ENCODE assay signal across 24 cellular contexts in the genomic region with DNA sequence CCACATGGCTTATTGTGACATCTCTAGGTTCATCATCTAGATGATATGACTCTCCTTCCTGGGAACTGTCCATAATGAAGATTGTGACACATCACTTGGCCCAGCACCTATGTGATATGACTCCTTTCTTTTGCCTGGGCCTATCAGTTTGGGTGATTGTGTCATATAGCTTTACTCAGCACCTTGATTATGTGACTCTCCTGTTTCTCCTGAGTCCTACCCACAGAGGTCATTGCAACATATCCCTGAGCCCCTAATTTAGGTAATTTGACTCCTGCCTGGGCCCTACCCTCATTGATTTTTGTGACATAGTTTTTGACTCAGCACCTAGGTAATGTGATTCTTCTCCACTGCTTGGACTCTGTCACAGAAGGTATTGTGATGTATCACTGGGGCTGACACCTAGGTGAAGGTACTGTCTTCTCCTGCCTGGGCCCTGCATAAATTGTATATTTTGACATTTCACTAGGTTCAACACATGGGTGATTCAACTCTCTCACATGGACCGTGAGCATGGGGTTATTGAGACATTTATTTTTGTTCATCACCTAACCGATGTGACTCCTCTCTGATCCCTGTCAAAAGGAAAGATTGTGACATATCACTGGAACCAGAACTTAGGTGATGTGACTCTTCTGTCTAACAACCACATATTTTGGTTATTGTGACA. TPM values are rescaled to one million over a fixed set of nuclear protein-coding genes. Genes with fewer than 3 reads are reported as not detected.
DNase-seq lines count a peak whose midpoint lies in the region; ATAC-seq, FAIRE-seq and TF ChIP-seq lines count a peak whose summit lies in the region.
"Had no signal": no experiment of that assay in that cellular context is flagged by ENCODE, and none has a peak within 500 bp of the region (broad histone marks: within the 10 kb centered on the region; RNA-seq: fewer than 3 reads in every experiment).

No MANE protein-coding gene starts in this region.

- no peak for DNase-seq in activated T-cell treated with anti-CD3 and anti-CD28 coated beads, Interleukin-2, amount 50 U/mL, for 24 hours
- DNase-seq in activated T-cell treated with anti-CD3 and anti-CD28 coated beads, Interleukin-2, amount 50 U/mL, for 48 hours: no peak
- peak; percentile 24 for DNase-seq in M059J (ENCODE audit: low read depth)
- peak; percentile 93 for DNase-seq in bronchial epithelial cell (ENCODE audit: low read depth)
- peak in 1 of 2 donors; percentile 29 for DNase-seq in gastrocnemius medialis
- no peak for DNase-seq in DMS 273 (lab: John Stamatoyannopoulos, UW; ENCODE audit: unreplicated experiment)
- no peak for DNase-seq in mesothelial cell of epicardium (ENCODE audit: low spot score in 2 of 2, unreplicated experiment in 2 of 2)
- DNase-seq: activated CD4-positive, alpha-beta T cell treated with anti-CD3 and anti-CD28 coated beads, Interleukin-2, amount 50 U/mL, for 48 hours; activated naive CD8-positive, alpha-beta T cell treated with anti-CD3 and anti-CD28 coated beads, Interleukin-2, amount 10 ng/mL, durations not matched to agents 7 days and 5 days; Caco-2; effector CD8-positive, alpha-beta T cell; EL; glutamatergic neuron; NCI-H1417 treated with DMSO at 0.1 percent for 48 hours; NCI-H526; WERI-Rb-1 had no signal

- H3K4me3 ChIP-seq in bronchial epithelial cell (ENCODE audit: low read depth, low read length) (no peak overlapping the region), gastrocnemius medialis (no peak overlapping the region)
- H3K4me3 ChIP-seq: BLaER1, esophagus muscularis mucosa had no signal

- H3K4me1 ChIP-seq in gastrocnemius medialis: no peaks in the 10 kb centered on the region
- H3K4me1 ChIP-seq: BLaER1, Caco-2, esophagus muscularis mucosa had no signal

- H3K27ac Mint-ChIP-seq in activated T-cell treated with anti-CD3 and anti-CD28 coated beads, Interleukin-2, amount 50 U/mL, for 24 hours: peak overlapping the region; percentile 35
- no peak overlapping the region for H3K27ac Mint-ChIP-seq in mesothelial cell of epicardium
- H3K27ac Mint-ChIP-seq: activated naive CD8-positive, alpha-beta T cell treated with anti-CD3 and anti-CD28 coated beads, Interleukin-2, amount 10 ng/mL, durations not matched to agents 7 days and 5 days; memory B cell; T-helper 2 cell treated with Interferon-gamma antibody and Interleukin-4, amounts not matched to agents 5 μg/mL and 100 μg/mL, for 36 hours had no signal

- H3K36me3 Mint-ChIP-seq in activated T-cell treated with anti-CD3 and anti-CD28 coated beads, Interleukin-2, amount 50 U/mL, for 24 hours (ENCODE audit: low read depth): peaks cover 82% of the 10 kb centered on the region
- H3K36me3 Mint-ChIP-seq in mesothelial cell of epicardium: peaks cover 28% of the 10 kb centered on the region

- H3K27ac ChIP-seq in gastrocnemius medialis: peak overlapping the region in 2 of 4 donors; percentile 24 to 27
- H3K27ac ChIP-seq: BLaER1, esophagus muscularis mucosa, HL-60, RWPE1, WERI-Rb-1 had no signal

- peak; percentile 26 to 64 for ATAC-seq in gastrocnemius medialis
- ATAC-seq in HG03097 (IDR thresholded peaks at IDR 0.05; ENCODE audit: low FRiP score, unreplicated experiment): no peak
- ATAC-seq: SK-N-SH treated with all-trans-retinoic acid at 6 μM for 48 hours had no signal

- no peak for FAIRE-seq in bronchial epithelial cell (lab: Jason Lieb, UNC)

- intact Hi-C loops in gastrocnemius medialis (cut with DNase I; ENCODE audit: low total_unique reads): no loop called here

- H3K27me3 Mint-ChIP-seq in activated T-cell treated with anti-CD3 and anti-CD28 coated beads, Interleukin-2, amount 50 U/mL, for 24 hours: no peaks in the 10 kb centered on the region
- no peaks in the 10 kb centered on the region for H3K27me3 Mint-ChIP-seq in mesothelial cell of epicardium (ENCODE audit: low read depth)
- H3K27me3 Mint-ChIP-seq: activated naive CD8-positive, alpha-beta T cell treated with anti-CD3 and anti-CD28 coated beads, Interleukin-2, amount 10 ng/mL, durations not matched to agents 7 days and 5 days; memory B cell had no signal

- no peak for TF ChIP-seq POLR2A in gastrocnemius medialis (IDR thresholded peaks at IDR 0.05)

- no peaks in the 10 kb centered on the region for H3K9me3 Mint-ChIP-seq in activated T-cell treated with anti-CD3 and anti-CD28 coated beads, Interleukin-2, amount 50 U/mL, for 24 hours
- H3K9me3 Mint-ChIP-seq in mesothelial cell of epicardium: no peaks in the 10 kb centered on the region
- H3K9me3 Mint-ChIP-seq: memory B cell; T-helper 2 cell treated with Interferon-gamma antibody and Interleukin-4, amounts not matched to agents 5 μg/mL and 100 μg/mL, for 36 hours had no signal

- in situ Hi-C loops in gastrocnemius medialis (cut with MboI; ENCODE audit: low sequenced_read_pairs in 4 of 4): no loop called here

- no peaks in the 10 kb centered on the region for H3K9me3 ChIP-seq in gastrocnemius medialis
- H3K9me3 ChIP-seq: BLaER1, Caco-2, esophagus muscularis mucosa had no signal

- H3K4me1 Mint-ChIP-seq in activated T-cell treated with anti-CD3 and anti-CD28 coated beads, Interleukin-2, amount 50 U/mL, for 24 hours (ENCODE audit: low read depth): peaks cover 37% of the 10 kb centered on the region
- H3K4me1 Mint-ChIP-seq in mesothelial cell of epicardium: no peaks in the 10 kb centered on the region
- H3K4me1 Mint-ChIP-seq: activated naive CD8-positive, alpha-beta T cell treated with anti-CD3 and anti-CD28 coated beads, Interleukin-2, amount 10 ng/mL, durations not matched to agents 7 days and 5 days had no signal

- H3K27me3 ChIP-seq in bronchial epithelial cell (ENCODE audit: control insufficient read depth, insufficient read depth, low read length) (no peaks in the 10 kb centered on the region), gastrocnemius medialis (no peaks in the 10 kb centered on the region)
- H3K27me3 ChIP-seq: BLaER1, esophagus muscularis mucosa had no signal

- H3K4me3 Mint-ChIP-seq in activated T-cell treated with anti-CD3 and anti-CD28 coated beads, Interleukin-2, amount 50 U/mL, for 24 hours: no peak overlapping the region
- H3K4me3 Mint-ChIP-seq in mesothelial cell of epicardium: no peak overlapping the region
- H3K4me3 Mint-ChIP-seq: activated naive CD8-positive, alpha-beta T cell treated with anti-CD3 and anti-CD28 coated beads, Interleukin-2, amount 10 ng/mL, durations not matched to agents 7 days and 5 days; memory B cell; T-helper 2 cell treated with Interferon-gamma antibody and Interleukin-4, amounts not matched to agents 5 μg/mL and 100 μg/mL, for 36 hours had no signal

- TF ChIP-seq CTCF in bronchial epithelial cell (IDR thresholded peaks at IDR 0.05; ENCODE audit: insufficient read depth, low read length, severe bottlenecking): no peak
- TF ChIP-seq CTCF in gastrocnemius medialis (IDR thresholded peaks at IDR 0.05 in 4 of 5, conservative IDR thresholded peaks at IDR 0.05 in 1 of 5): no peak
- TF ChIP-seq CTCF in mesothelial cell of epicardium (IDR thresholded peaks at IDR 0.05; ENCODE audit: unreplicated experiment): no peak

- H3K36me3 ChIP-seq in bronchial epithelial cell (ENCODE audit: control insufficient read depth, insufficient read depth, low read length) (no peaks in the 10 kb centered on the region), gastrocnemius medialis (peaks cover 0 to 4% of the 10 kb centered on the region in 2 donors)

RNA-seq across cellular contexts. Expression of a gene that starts 26.2 kb away (rescaled TPM):
- 8.0 and 10.5 TPM in 2 replicates for total RNA-seq in M059J (2014; rRNA removed; shearing (Covaris generic))
- total RNA-seq in bronchial epithelial cell (7.4 and 9.6 TPM in 2 replicates), gastrocnemius medialis (1 to 10 TPM; 2.8 to 5.6 (median 4.1) TPM), mesothelial cell of epicardium (33.9 to 35.7 TPM (median 35.5 TPM) in 3 replicates)

Comparison
In these comparisons a context has a peak if more than half of its experiments do, and no peak if none do; other contexts are left out.
1. DNase-seq: peak in M059J (single experiment) and bronchial epithelial cell (single experiment); none in activated T-cell treated with anti-CD3 and anti-CD28 coated beads, Interleukin-2, amount 50 U/mL, for 24 hours (single experiment), activated T-cell treated with anti-CD3 and anti-CD28 coated beads, Interleukin-2, amount 50 U/mL, for 48 hours (0 of 2), DMS 273 (single experiment) and mesothelial cell of epicardium (0 of 2).